ENCODE assay signal across 8 cellular contexts in genomic region chr9:100028201-100028784, GRCh38.
DNase-seq lines count a peak whose midpoint lies in the region; ATAC-seq and TF ChIP-seq lines count a peak whose summit lies in the region.

No MANE protein-coding gene starts in this region.

- H3K27ac ChIP-seq in C4-2B = no peak overlapping the region

- DNase-seq in NCI-H526 (lab: John Stamatoyannopoulos, UW) (peak; percentile 15 to 69), ecto neural progenitor cell (ENCODE audit: low spot score) (peak; percentile 77), medulla oblongata (ENCODE audit: extremely low spot score) (peak; percentile 88)
- peak; percentile 59 for DNase-seq in activated CD4-positive, alpha-beta T cell treated with anti-CD3 and anti-CD28 coated beads, Interleukin-2, amount 50 U/mL, for 4 hours
- peak; percentile 11 to 49 for DNase-seq in stimulated activated CD8-positive, alpha-beta memory T cell treated with anti-CD3 and anti-CD28 coated beads, Interleukin-15, amount 100 ng/mL, for 4 hours (ENCODE audit: low read depth in 2 of 2)

- peak; percentile 92 for ATAC-seq in GM19023 (IDR thresholded peaks at IDR 0.05; ENCODE audit: unreplicated experiment)
- peak; percentile 85 for ATAC-seq in HG03196 (IDR thresholded peaks at IDR 0.05; ENCODE audit: unreplicated experiment)

- TF ChIP-seq CTCF in C4-2B (conservative IDR thresholded peaks at IDR 0.05) = peak; percentile 97

Comparison
In these comparisons a context has a peak if more than half of its experiments do, and no peak if none do; other contexts are left out.
1. DNase-seq: peak in every context shown above with its lines; median percentile 88 in medulla oblongata; 77 in ecto neural progenitor cell; 59 in activated CD4-positive, alpha-beta T cell treated with anti-CD3 and anti-CD28 coated beads, Interleukin-2, amount 50 U/mL, for 4 hours; 42 in NCI-H526; 30 in stimulated activated CD8-positive, alpha-beta memory T cell treated with anti-CD3 and anti-CD28 coated beads, Interleukin-15, amount 100 ng/mL, for 4 hours.